15 cellular contexts compared by ENCODE assay signal in genomic region chr12:93438266-93439050, GRCh38. TPM values are rescaled to one million over a fixed set of nuclear protein-coding genes. Genes with fewer than 3 reads are reported as not detected.
DNase-seq lines count a peak whose midpoint lies in the region; ATAC-seq and TF ChIP-seq lines count a peak whose summit lies in the region.
"Had no signal": no experiment of that assay in that cellular context is flagged by ENCODE, and none has a peak within 500 bp of the region (broad histone marks: within the 10 kb centered on the region; RNA-seq: fewer than 3 reads in every experiment).

No MANE protein-coding gene starts in this region.

- peaks cover 57% of the 10 kb centered on the region for H3K4me1 Mint-ChIP-seq in T-helper 1 cell treated with Interleukin-12 subunit alpha and Interleukin-12 subunit beta and Interleukin-4 antibody, amounts not matched to agents 30 μg/mL and 1 μg/mL, for 36 hours (ENCODE audit: low read depth)
- peaks cover 82% of the 10 kb centered on the region for H3K4me1 Mint-ChIP-seq in activated naive CD8-positive, alpha-beta T cell treated with anti-CD3 and anti-CD28 coated beads, Interleukin-2, amount 50 U/mL, for 24 hours
- H3K4me1 Mint-ChIP-seq in osteocyte (ENCODE audit: unreplicated experiment): peaks cover 58% of the 10 kb centered on the region

- peak overlapping the region; percentile 48 for H3K4me2 ChIP-seq in Karpas-422 (ENCODE audit: low read depth, low read length, poor library complexity, severe bottlenecking)

- H3K27ac ChIP-seq in Karpas-422 (ENCODE audit: low read length): no peak overlapping the region
- no peak overlapping the region for H3K27ac ChIP-seq in tibial nerve
- H3K27ac ChIP-seq: esophagus squamous epithelium, thoracic aorta had no signal

- no peaks in the 10 kb centered on the region for H3K9me3 Mint-ChIP-seq in T-helper 1 cell treated with Interleukin-12 subunit alpha and Interleukin-12 subunit beta and Interleukin-4 antibody, amounts not matched to agents 30 μg/mL and 1 μg/mL, for 36 hours
- H3K9me3 Mint-ChIP-seq in activated naive CD8-positive, alpha-beta T cell treated with anti-CD3 and anti-CD28 coated beads, Interleukin-2, amount 50 U/mL, for 24 hours: no peaks in the 10 kb centered on the region
- no peaks in the 10 kb centered on the region for H3K9me3 Mint-ChIP-seq in osteocyte (ENCODE audit: unreplicated experiment)
- H3K9me3 Mint-ChIP-seq: mesothelial cell of epicardium had no signal

- no peaks in the 10 kb centered on the region for H3K9me3 ChIP-seq in Karpas-422 (ENCODE audit: low read length)
- H3K9me3 ChIP-seq in tibial nerve: no peaks in the 10 kb centered on the region
- H3K9me3 ChIP-seq: esophagus squamous epithelium, thoracic aorta had no signal

- no peak for ATAC-seq in activated naive CD8-positive, alpha-beta T cell treated with anti-CD3 and anti-CD28 coated beads, Interleukin-2, amount 50 U/mL, for 24 hours
- ATAC-seq in left lobe of liver: no peak
- ATAC-seq: right cardiac atrium had no signal

- H3K27me3 ChIP-seq in Karpas-422 (ENCODE audit: low read length): no peaks in the 10 kb centered on the region; the same call in 1 of the 2 replicates
- H3K27me3 ChIP-seq in tibial nerve: no peaks in the 10 kb centered on the region
- H3K27me3 ChIP-seq: esophagus squamous epithelium had no signal

- no peak overlapping the region for H2AFZ ChIP-seq in Karpas-422 (ENCODE audit: low read length)

- no peak overlapping the region for H3K9ac ChIP-seq in Karpas-422 (ENCODE audit: low read length)

- no peak for TF ChIP-seq EP300 in tibial nerve (IDR thresholded peaks at IDR 0.05)

- no peaks in the 10 kb centered on the region for H3K27me3 Mint-ChIP-seq in T-helper 1 cell treated with Interleukin-12 subunit alpha and Interleukin-12 subunit beta and Interleukin-4 antibody, amounts not matched to agents 30 μg/mL and 1 μg/mL, for 36 hours (ENCODE audit: low read depth)
- no peaks in the 10 kb centered on the region for H3K27me3 Mint-ChIP-seq in activated naive CD8-positive, alpha-beta T cell treated with anti-CD3 and anti-CD28 coated beads, Interleukin-2, amount 50 U/mL, for 24 hours
- H3K27me3 Mint-ChIP-seq in osteocyte (ENCODE audit: unreplicated experiment): no peaks in the 10 kb centered on the region

- WGBS in tibial nerve, 2 donors: 39 to 47% methylated on average over 3 of the region's 3 CpGs

- H3K36me3 Mint-ChIP-seq in T-helper 1 cell treated with Interleukin-12 subunit alpha and Interleukin-12 subunit beta and Interleukin-4 antibody, amounts not matched to agents 30 μg/mL and 1 μg/mL, for 36 hours (ENCODE audit: low read depth): peaks cover 18% of the 10 kb centered on the region
- H3K36me3 Mint-ChIP-seq in activated naive CD8-positive, alpha-beta T cell treated with anti-CD3 and anti-CD28 coated beads, Interleukin-2, amount 50 U/mL, for 24 hours (ENCODE audit: low read depth): peaks cover 22% of the 10 kb centered on the region
- no peaks in the 10 kb centered on the region for H3K36me3 Mint-ChIP-seq in osteocyte (ENCODE audit: unreplicated experiment)
- H3K36me3 Mint-ChIP-seq: mesothelial cell of epicardium had no signal

- no peak for TF ChIP-seq POLR2A in tibial nerve (IDR thresholded peaks at IDR 0.05)

- TF ChIP-seq CTCF in osteocyte (IDR thresholded peaks at IDR 0.05) (no peak), tibial nerve (IDR thresholded peaks at IDR 0.05) (no peak)

- H3K9me2 ChIP-seq in Karpas-422 (replicated peaks; ENCODE audit: insufficient read depth, low read length): no peaks in the 10 kb centered on the region

- H3K4me3 ChIP-seq in Karpas-422 (ENCODE audit: low read length) (no peak overlapping the region), tibial nerve (no peak overlapping the region)
- H3K4me3 ChIP-seq: esophagus squamous epithelium, thoracic aorta had no signal

- H3K4me1 ChIP-seq in Karpas-422 (ENCODE audit: low read length): peaks cover 78% of the 10 kb centered on the region
- peaks cover 0 to 68% (median 35%) of the 10 kb centered on the region in 4 donors for H3K4me1 ChIP-seq in tibial nerve

- H3K27ac Mint-ChIP-seq in T-helper 1 cell treated with Interleukin-12 subunit alpha and Interleukin-12 subunit beta and Interleukin-4 antibody, amounts not matched to agents 30 μg/mL and 1 μg/mL, for 36 hours: peak overlapping the region; percentile 10
- H3K27ac Mint-ChIP-seq in activated naive CD8-positive, alpha-beta T cell treated with anti-CD3 and anti-CD28 coated beads, Interleukin-2, amount 50 U/mL, for 24 hours: peak overlapping the region; percentile 63
- H3K27ac Mint-ChIP-seq in osteocyte (ENCODE audit: unreplicated experiment): peak overlapping the region; percentile 25
- H3K27ac Mint-ChIP-seq: mesothelial cell of epicardium had no signal

- peaks cover 79% of the 10 kb centered on the region for H3K79me2 ChIP-seq in Karpas-422 (ENCODE audit: low read length)

- DNase-seq in T-helper 1 cell (no peak), Karpas-422 (no peak), osteocyte (ENCODE audit: extremely low spot score, unreplicated experiment) (no peak), tibial nerve (ENCODE audit: low spot score in 2 of 2) (no peak), GM03348 (ENCODE audit: low spot score) (no peak), left lobe of liver (ENCODE audit: low spot score) (no peak)
- DNase-seq in activated naive CD8-positive, alpha-beta T cell treated with anti-CD3 and anti-CD28 coated beads, Interleukin-2, amount 50 U/mL, for 24 hours: no peak
- DNase-seq: 8988T, cerebellar nuclear complex, esophagus squamous epithelium, OCI-M1, right cardiac atrium had no signal

- H4K20me1 ChIP-seq in Karpas-422 (ENCODE audit: insufficient read depth, low read depth, low read length): peaks cover 73% of the 10 kb centered on the region

- H3K36me3 ChIP-seq in Karpas-422 (ENCODE audit: insufficient read depth, low read length) (no peaks in the 10 kb centered on the region), tibial nerve (no peaks in the 10 kb centered on the region)
- H3K36me3 ChIP-seq: esophagus squamous epithelium, thoracic aorta had no signal

- H3K4me3 Mint-ChIP-seq in T-helper 1 cell treated with Interleukin-12 subunit alpha and Interleukin-12 subunit beta and Interleukin-4 antibody, amounts not matched to agents 30 μg/mL and 1 μg/mL, for 36 hours: peak overlapping the region; percentile 49
- peak overlapping the region; percentile 89 for H3K4me3 Mint-ChIP-seq in activated naive CD8-positive, alpha-beta T cell treated with anti-CD3 and anti-CD28 coated beads, Interleukin-2, amount 50 U/mL, for 24 hours
- no peak overlapping the region for H3K4me3 Mint-ChIP-seq in osteocyte (ENCODE audit: unreplicated experiment)

RNA-seq across cellular contexts. Expression of gene UBE2N, which starts 3.3 kb away (rescaled TPM):
- total RNA-seq in Karpas-422 (2014; rRNA removed; shearing (Covaris generic); ENCODE audit: low replicate concordance): 100 and 124 TPM in 2 replicates
- total RNA-seq in osteocyte: 68.3 and 70.6 TPM in 2 replicates
- total RNA-seq in tibial nerve: 10 to 100 TPM; 20.8 to 31.0 (median 29.4) TPM
- 25.1 TPM for total RNA-seq in left lobe of liver

RNA-seq across cellular contexts. Expression of gene MRPL42, which starts 28.9 kb away (rescaled TPM):
- 39.2 and 131 TPM in 2 replicates for total RNA-seq in Karpas-422 (2014; rRNA removed; shearing (Covaris generic); ENCODE audit: low replicate concordance)
- total RNA-seq in osteocyte (52.2 and 55.8 TPM in 2 replicates), tibial nerve (10 to 100 TPM; 19.7 to 27.3 (median 22.8) TPM), left lobe of liver (25.4 TPM)

Comparison
In these comparisons a context has a peak if more than half of its experiments do, and no peak if none do; other contexts are left out.
1. H3K27ac Mint-ChIP-seq: peak in every context shown above with its lines; median percentile 63 in activated naive CD8-positive, alpha-beta T cell treated with anti-CD3 and anti-CD28 coated beads, Interleukin-2, amount 50 U/mL, for 24 hours; 25 in osteocyte; 10 in T-helper 1 cell treated with Interleukin-12 subunit alpha and Interleukin-12 subunit beta and Interleukin-4 antibody, amounts not matched to agents 30 μg/mL and 1 μg/mL, for 36 hours.